8 cellular contexts compared by ENCODE assay signal in genomic region chr1:17125756-17126237, GRCh38. TPM values are rescaled to one million over a fixed set of nuclear protein-coding genes. Genes with fewer than 3 reads are reported as not detected.
DNase-seq lines count a peak whose midpoint lies in the region; ATAC-seq, FAIRE-seq and TF ChIP-seq lines count a peak whose summit lies in the region.

No MANE protein-coding gene starts in this region.

- FAIRE-seq in A549 (lab: Jason Lieb, UNC): no peak

- POLR2A ChIA-PET in A549 (lab: Yijun Ruan, JAX): interaction anchor here (0.5 to 1.4 kb wide), 2 partner anchors 114 to 146 kb away, joined by 7 to 8 read pairs; no protein-coding TSS in a partner anchor

- H3K4me1 ChIP-seq in A549: peaks cover 51% of the 10 kb centered on the region

- in situ Hi-C loops in GM13976 (cut with MboI; ENCODE audit: low sequenced_read_pairs, unreplicated experiment) (loop anchor here (5.0 kb wide), 1 partner anchor 107 kb away; no protein-coding TSS in a partner anchor), brain microvascular endothelial cell (cut with HindIII; ENCODE audit: low pct_ligation_motif_present, low sequenced_read_pairs) (no loop called here)

- CTCF ChIA-PET in A549 (lab: Yijun Ruan, JAX): interaction anchor here (0.6 to 13.4 kb wide), 63 partner anchors 8 to 287 kb away, joined by 3 to 380 read pairs (median 5); partner anchors contain the start of gene SDHB

- H3K4me3 ChIP-seq in A549 (no peak overlapping the region), brain microvascular endothelial cell (ENCODE audit: low read depth, low read length) (no peak overlapping the region)

- no peaks in the 10 kb centered on the region for H3K36me3 ChIP-seq in brain microvascular endothelial cell (replicated peaks)

- no peak for TF ChIP-seq POLR2A in A549 (IDR thresholded peaks at IDR 0.05; ENCODE audit: low read length)

- DNase-seq in A549 (ENCODE audit: low read depth in 1 of 2, low spot score in 1 of 2) (peak; percentile 79 to 87), GM13976 (ENCODE audit: low spot score) (peak; percentile 91), NCI-H1930 (lab: John Stamatoyannopoulos, UW) (peak; percentile 47 to 66), brain microvascular endothelial cell (peak; percentile 73), inferior parietal cortex (ENCODE audit: extremely low spot score) (peak; percentile 88)
- peak; percentile 65 to 77 for DNase-seq in stimulated activated CD4-positive, alpha-beta T cell treated with anti-CD3 and anti-CD28 coated beads, Interleukin-15, amount 100 ng/mL, for 1 hour (ENCODE audit: low read depth in 1 of 2, low spot score in 1 of 2)

- H3K27ac ChIP-seq in A549 (peak overlapping the region; percentile 85 to 95), VCaP (no peak overlapping the region), brain microvascular endothelial cell (no peak overlapping the region)

- peak; percentile 97 to 99 for TF ChIP-seq RAD21 in A549 (conservative IDR thresholded peaks at IDR 0.05 in 1 of 2, IDR thresholded peaks at IDR 0.05 in 1 of 2)

- no peaks in the 10 kb centered on the region for H3K27me3 ChIP-seq in brain microvascular endothelial cell (replicated peaks)

- peak overlapping the region; percentile 58 for H3K4me2 ChIP-seq in A549

- no peaks in the 10 kb centered on the region for H3K9me3 ChIP-seq in A549

- WGBS in A549 (ENCODE audit: missing lambda C conversion rate): 17% methylated on average over 13 of the region's 16 CpGs

- TF ChIP-seq CTCF in A549 (IDR thresholded peaks at IDR 0.05) (peak; percentile 92), GM13976 (IDR thresholded peaks at IDR 0.05; ENCODE audit: borderline replicate concordance, control extremely low read depth, extremely low read depth, insufficient read depth, missing control alignments) (peak; percentile 89), VCaP (conservative IDR thresholded peaks at IDR 0.05) (peak; percentile 96), brain microvascular endothelial cell (IDR thresholded peaks at IDR 0.05; ENCODE audit: low read depth, low read length, missing control alignments) (peak; percentile 96)

- TF ChIP-seq EP300 in A549 (IDR thresholded peaks at IDR 0.05): no peak

- peak; percentile 90 to 92 for ATAC-seq in A549
- no peak for ATAC-seq in GM18873 (IDR thresholded peaks at IDR 0.05; ENCODE audit: low FRiP score, unreplicated experiment)

TF ChIP-seq in A549, 52 proteins besides CTCF, POLR2A, EP300 and RAD21:
- TF ChIP-seq MAX (IDR thresholded peaks at IDR 0.05): peak; percentile 40
- TF ChIP-seq CEBPB (IDR thresholded peaks at IDR 0.05): peak in 1 of 2 experiments; percentile 76; a peak in 2 of 4 replicates
- TF ChIP-seq JUN (IDR thresholded peaks at IDR 0.05): peak in 1 of 2 experiments; percentile 34; a peak in 1 of 5 replicates
- TF ChIP-seq ZC3H11A (IDR thresholded peaks at IDR 0.05): no peak
- TF ChIP-seq SMC3 (IDR thresholded peaks at IDR 0.05): peak; percentile 99
- no peak for TF ChIP-seq JUNB (IDR thresholded peaks at IDR 0.05)

RNA-seq across cellular contexts. Expression of gene PADI2, which starts 6.5 kb away (rescaled TPM):
- 1.3 and 1.6 TPM in 2 replicates for polyA plus RNA-seq in A549 (2011; rRNA removed)
- polyA plus RNA-seq in A549 (2012; cell fraction: cytosol; rRNA removed): 1.0 and 1.1 TPM in 2 replicates
- polyA plus RNA-seq in A549 (2012; cell fraction: nucleus; rRNA removed): 1.5 TPM in 2 replicates
- 1.1 to 1.5 TPM (median 1.3 TPM) in 3 replicates for polyA plus RNA-seq in A549 (2017; fragmentation: RNase III; extraction: RNeasy Plus Mini Kit Qiagen cat#74134 plus additional on column Dnase treatment)
- 2.1 and 3.8 TPM in 2 replicates for polyA minus RNA-seq in A549 (2011; rRNA and poly(A)+ RNA removed)

Comparison
In these comparisons a context has a peak if more than half of its experiments do, and no peak if none do; other contexts are left out.
1. H3K27ac ChIP-seq: peak in A549 (2 of 2); none in VCaP (single experiment) and brain microvascular endothelial cell (single experiment).
2. Peak in every context shown above with its lines, with median percentiles within 50 percentile points of each other: DNase-seq and CTCF ChIP-seq.